In genomic region chr19:45506991-45507863, GRCh38 we compare ENCODE assay signal across 1 cellular context.
TF ChIP-seq lines count a peak whose summit lies in the region.

Gene VASP (plus strand): TSS chr19:45507479. CDS start chr19:45507772, 293 bp downstream.

TF ChIP-seq in K562, 482 proteins besides CTCF, POLR2A, EP300 and RAD21 (continued from another document and continues in another):
- TF ChIP-seq ZSCAN29 (IDR thresholded peaks at IDR 0.05) = no peak
- TF ChIP-seq, protein P1, sequence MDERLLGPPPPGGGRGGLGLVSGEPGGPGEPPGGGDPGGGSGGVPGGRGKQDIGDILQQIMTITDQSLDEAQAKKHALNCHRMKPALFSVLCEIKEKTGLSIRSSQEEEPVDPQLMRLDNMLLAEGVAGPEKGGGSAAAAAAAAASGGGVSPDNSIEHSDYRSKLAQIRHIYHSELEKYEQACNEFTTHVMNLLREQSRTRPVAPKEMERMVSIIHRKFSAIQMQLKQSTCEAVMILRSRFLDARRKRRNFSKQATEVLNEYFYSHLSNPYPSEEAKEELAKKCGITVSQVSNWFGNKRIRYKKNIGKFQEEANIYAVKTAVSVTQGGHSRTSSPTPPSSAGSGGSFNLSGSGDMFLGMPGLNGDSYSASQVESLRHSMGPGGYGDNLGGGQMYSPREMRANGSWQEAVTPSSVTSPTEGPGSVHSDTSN (CRISPR knock-in tag; IDR thresholded peaks at IDR 0.05; ENCODE audit: low read depth) = no peak
- TF ChIP-seq, protein P1 (tag; conservative IDR thresholded peaks at IDR 0.05; ENCODE audit: low read depth) = no peak
- TF ChIP-seq ZC3H4 (CRISPR knock-in tag; IDR thresholded peaks at IDR 0.05; ENCODE audit: borderline replicate concordance) = 0 out of 2 replicates have a peak, but pooled peaks have one; percentile 51
- peak in 1 of 2 experiments; percentile 39; a peak in 1 of 4 replicates for TF ChIP-seq HDAC1 (IDR thresholded peaks at IDR 0.05)
- TF ChIP-seq TAL1 (IDR thresholded peaks at IDR 0.05) = no peak
- peak; percentile 88; the same call in 1 of the 2 replicates for TF ChIP-seq POLR2AphosphoS2 (IDR thresholded peaks at IDR 0.05; ENCODE audit: low read length)
- TF ChIP-seq ZFP1 (CRISPR knock-in tag; IDR thresholded peaks at IDR 0.05) = no peak
- TF ChIP-seq EP400 (IDR thresholded peaks at IDR 0.05) = no peak; the same call in none of the 2 replicates
- no peak for TF ChIP-seq ZNF212 (CRISPR knock-in tag; IDR thresholded peaks at IDR 0.05)
- TF ChIP-seq ZNF583 (CRISPR knock-in tag; IDR thresholded peaks at IDR 0.05) = no peak
- TF ChIP-seq EHMT2 (IDR thresholded peaks at IDR 0.05) = no peak
- TF ChIP-seq PHTF2 (CRISPR knock-in tag; IDR thresholded peaks at IDR 0.05) = no peak
- TF ChIP-seq CHD4 (IDR thresholded peaks at IDR 0.05; ENCODE audit: insufficient read depth, insufficient replicate concordance, low read depth, low read length, poor library complexity, severe bottlenecking) = peak; percentile 37
- no peak; the same call in none of the 2 replicates for TF ChIP-seq MTA3 (IDR thresholded peaks at IDR 0.05; ENCODE audit: borderline replicate concordance)
- TF ChIP-seq, protein P2, sequence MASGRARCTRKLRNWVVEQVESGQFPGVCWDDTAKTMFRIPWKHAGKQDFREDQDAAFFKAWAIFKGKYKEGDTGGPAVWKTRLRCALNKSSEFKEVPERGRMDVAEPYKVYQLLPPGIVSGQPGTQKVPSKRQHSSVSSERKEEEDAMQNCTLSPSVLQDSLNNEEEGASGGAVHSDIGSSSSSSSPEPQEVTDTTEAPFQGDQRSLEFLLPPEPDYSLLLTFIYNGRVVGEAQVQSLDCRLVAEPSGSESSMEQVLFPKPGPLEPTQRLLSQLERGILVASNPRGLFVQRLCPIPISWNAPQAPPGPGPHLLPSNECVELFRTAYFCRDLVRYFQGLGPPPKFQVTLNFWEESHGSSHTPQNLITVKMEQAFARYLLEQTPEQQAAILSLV (tag; IDR thresholded peaks at IDR 0.05) = no peak
- TF ChIP-seq ZNF668 (CRISPR knock-in tag; IDR thresholded peaks at IDR 0.05) = no peak
- TF ChIP-seq CBFB (CRISPR knock-in tag; IDR thresholded peaks at IDR 0.05) = no peak
- TF ChIP-seq, protein P3, sequence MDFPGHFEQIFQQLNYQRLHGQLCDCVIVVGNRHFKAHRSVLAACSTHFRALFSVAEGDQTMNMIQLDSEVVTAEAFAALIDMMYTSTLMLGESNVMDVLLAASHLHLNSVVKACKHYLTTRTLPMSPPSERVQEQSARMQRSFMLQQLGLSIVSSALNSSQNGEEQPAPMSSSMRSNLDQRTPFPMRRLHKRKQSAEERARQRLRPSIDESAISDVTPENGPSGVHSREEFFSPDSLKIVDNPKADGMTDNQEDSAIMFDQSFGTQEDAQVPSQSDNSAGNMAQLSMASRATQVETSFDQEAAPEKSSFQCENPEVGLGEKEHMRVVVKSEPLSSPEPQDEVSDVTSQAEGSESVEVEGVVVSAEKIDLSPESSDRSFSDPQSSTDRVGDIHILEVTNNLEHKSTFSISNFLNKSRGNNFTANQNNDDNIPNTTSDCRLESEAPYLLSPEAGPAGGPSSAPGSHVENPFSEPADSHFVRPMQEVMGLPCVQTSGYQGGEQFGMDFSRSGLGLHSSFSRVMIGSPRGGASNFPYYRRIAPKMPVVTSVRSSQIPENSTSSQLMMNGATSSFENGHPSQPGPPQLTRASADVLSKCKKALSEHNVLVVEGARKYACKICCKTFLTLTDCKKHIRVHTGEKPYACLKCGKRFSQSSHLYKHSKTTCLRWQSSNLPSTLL (IDR thresholded peaks at IDR 0.05) = no peak
- no peak for TF ChIP-seq ARID1B (IDR thresholded peaks at IDR 0.05)
- TF ChIP-seq ATF2 (CRISPR knock-in tag; IDR thresholded peaks at IDR 0.05) = no peak
- TF ChIP-seq, protein P4, sequence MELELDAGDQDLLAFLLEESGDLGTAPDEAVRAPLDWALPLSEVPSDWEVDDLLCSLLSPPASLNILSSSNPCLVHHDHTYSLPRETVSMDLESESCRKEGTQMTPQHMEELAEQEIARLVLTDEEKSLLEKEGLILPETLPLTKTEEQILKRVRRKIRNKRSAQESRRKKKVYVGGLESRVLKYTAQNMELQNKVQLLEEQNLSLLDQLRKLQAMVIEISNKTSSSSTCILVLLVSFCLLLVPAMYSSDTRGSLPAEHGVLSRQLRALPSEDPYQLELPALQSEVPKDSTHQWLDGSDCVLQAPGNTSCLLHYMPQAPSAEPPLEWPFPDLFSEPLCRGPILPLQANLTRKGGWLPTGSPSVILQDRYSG (tag; conservative IDR thresholded peaks at IDR 0.05; ENCODE audit: low read depth) = no peak
- TF ChIP-seq, protein P5, sequence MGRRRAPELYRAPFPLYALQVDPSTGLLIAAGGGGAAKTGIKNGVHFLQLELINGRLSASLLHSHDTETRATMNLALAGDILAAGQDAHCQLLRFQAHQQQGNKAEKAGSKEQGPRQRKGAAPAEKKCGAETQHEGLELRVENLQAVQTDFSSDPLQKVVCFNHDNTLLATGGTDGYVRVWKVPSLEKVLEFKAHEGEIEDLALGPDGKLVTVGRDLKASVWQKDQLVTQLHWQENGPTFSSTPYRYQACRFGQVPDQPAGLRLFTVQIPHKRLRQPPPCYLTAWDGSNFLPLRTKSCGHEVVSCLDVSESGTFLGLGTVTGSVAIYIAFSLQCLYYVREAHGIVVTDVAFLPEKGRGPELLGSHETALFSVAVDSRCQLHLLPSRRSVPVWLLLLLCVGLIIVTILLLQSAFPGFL (CRISPR knock-in tag; IDR thresholded peaks at IDR 0.05) = 0 out of 2 replicates have a peak, but pooled peaks have one; percentile 24
- TF ChIP-seq PTTG1 (tag; IDR thresholded peaks at IDR 0.05; ENCODE audit: low read depth) = no peak
- TF ChIP-seq, protein P6, sequence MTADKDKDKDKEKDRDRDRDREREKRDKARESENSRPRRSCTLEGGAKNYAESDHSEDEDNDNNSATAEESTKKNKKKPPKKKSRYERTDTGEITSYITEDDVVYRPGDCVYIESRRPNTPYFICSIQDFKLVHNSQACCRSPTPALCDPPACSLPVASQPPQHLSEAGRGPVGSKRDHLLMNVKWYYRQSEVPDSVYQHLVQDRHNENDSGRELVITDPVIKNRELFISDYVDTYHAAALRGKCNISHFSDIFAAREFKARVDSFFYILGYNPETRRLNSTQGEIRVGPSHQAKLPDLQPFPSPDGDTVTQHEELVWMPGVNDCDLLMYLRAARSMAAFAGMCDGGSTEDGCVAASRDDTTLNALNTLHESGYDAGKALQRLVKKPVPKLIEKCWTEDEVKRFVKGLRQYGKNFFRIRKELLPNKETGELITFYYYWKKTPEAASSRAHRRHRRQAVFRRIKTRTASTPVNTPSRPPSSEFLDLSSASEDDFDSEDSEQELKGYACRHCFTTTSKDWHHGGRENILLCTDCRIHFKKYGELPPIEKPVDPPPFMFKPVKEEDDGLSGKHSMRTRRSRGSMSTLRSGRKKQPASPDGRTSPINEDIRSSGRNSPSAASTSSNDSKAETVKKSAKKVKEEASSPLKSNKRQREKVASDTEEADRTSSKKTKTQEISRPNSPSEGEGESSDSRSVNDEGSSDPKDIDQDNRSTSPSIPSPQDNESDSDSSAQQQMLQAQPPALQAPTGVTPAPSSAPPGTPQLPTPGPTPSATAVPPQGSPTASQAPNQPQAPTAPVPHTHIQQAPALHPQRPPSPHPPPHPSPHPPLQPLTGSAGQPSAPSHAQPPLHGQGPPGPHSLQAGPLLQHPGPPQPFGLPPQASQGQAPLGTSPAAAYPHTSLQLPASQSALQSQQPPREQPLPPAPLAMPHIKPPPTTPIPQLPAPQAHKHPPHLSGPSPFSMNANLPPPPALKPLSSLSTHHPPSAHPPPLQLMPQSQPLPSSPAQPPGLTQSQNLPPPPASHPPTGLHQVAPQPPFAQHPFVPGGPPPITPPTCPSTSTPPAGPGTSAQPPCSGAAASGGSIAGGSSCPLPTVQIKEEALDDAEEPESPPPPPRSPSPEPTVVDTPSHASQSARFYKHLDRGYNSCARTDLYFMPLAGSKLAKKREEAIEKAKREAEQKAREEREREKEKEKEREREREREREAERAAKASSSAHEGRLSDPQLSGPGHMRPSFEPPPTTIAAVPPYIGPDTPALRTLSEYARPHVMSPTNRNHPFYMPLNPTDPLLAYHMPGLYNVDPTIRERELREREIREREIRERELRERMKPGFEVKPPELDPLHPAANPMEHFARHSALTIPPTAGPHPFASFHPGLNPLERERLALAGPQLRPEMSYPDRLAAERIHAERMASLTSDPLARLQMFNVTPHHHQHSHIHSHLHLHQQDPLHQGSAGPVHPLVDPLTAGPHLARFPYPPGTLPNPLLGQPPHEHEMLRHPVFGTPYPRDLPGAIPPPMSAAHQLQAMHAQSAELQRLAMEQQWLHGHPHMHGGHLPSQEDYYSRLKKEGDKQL (CRISPR knock-in tag; IDR thresholded peaks at IDR 0.05; ENCODE audit: borderline replicate concordance) = no peak; the same call in 1 of the 2 replicates
- no peak for TF ChIP-seq TEAD1 (CRISPR knock-in tag; IDR thresholded peaks at IDR 0.05)
- no peak for TF ChIP-seq SIRT6 (IDR thresholded peaks at IDR 0.05; ENCODE audit: low read depth, low read length)
- TF ChIP-seq, protein P7, sequence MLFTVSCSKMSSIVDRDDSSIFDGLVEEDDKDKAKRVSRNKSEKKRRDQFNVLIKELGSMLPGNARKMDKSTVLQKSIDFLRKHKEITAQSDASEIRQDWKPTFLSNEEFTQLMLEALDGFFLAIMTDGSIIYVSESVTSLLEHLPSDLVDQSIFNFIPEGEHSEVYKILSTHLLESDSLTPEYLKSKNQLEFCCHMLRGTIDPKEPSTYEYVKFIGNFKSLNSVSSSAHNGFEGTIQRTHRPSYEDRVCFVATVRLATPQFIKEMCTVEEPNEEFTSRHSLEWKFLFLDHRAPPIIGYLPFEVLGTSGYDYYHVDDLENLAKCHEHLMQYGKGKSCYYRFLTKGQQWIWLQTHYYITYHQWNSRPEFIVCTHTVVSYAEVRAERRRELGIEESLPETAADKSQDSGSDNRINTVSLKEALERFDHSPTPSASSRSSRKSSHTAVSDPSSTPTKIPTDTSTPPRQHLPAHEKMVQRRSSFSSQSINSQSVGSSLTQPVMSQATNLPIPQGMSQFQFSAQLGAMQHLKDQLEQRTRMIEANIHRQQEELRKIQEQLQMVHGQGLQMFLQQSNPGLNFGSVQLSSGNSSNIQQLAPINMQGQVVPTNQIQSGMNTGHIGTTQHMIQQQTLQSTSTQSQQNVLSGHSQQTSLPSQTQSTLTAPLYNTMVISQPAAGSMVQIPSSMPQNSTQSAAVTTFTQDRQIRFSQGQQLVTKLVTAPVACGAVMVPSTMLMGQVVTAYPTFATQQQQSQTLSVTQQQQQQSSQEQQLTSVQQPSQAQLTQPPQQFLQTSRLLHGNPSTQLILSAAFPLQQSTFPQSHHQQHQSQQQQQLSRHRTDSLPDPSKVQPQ (CRISPR knock-in tag; IDR thresholded peaks at IDR 0.05; ENCODE audit: borderline replicate concordance) = no peak
- TF ChIP-seq TAF7 (tag; IDR thresholded peaks at IDR 0.05) = peak; percentile 66; the same call in 1 of the 2 replicates
- no peak for TF ChIP-seq PHF21A (IDR thresholded peaks at IDR 0.05; ENCODE audit: borderline replicate concordance, low read depth)
- no peak for TF ChIP-seq ZNF134 (CRISPR knock-in tag; conservative IDR thresholded peaks at IDR 0.05)
- TF ChIP-seq ZNF695 (CRISPR knock-in tag; IDR thresholded peaks at IDR 0.05) = 0 out of 2 replicates have a peak, but pooled peaks have one; percentile 13
- TF ChIP-seq RBM15 (IDR thresholded peaks at IDR 0.05; ENCODE audit: insufficient read depth, low read length) = no peak
- TF ChIP-seq ZNF263 (CRISPR knock-in tag; IDR thresholded peaks at IDR 0.05; ENCODE audit: borderline replicate concordance) = peak; percentile 53; the same call in 1 of the 2 replicates
- TF ChIP-seq CSDE1 (IDR thresholded peaks at IDR 0.05) = peak in 1 of 2 experiments; percentile 39; a peak in 1 of 4 replicates
- TF ChIP-seq NKRF (IDR thresholded peaks at IDR 0.05; ENCODE audit: borderline replicate concordance) = peak; percentile 59
- no peak for TF ChIP-seq BDP1 (IDR thresholded peaks at IDR 0.05; ENCODE audit: insufficient read depth, insufficient read length)
